Comparison of ENCODE assay signal across 23 cellular contexts in the genomic region with DNA sequence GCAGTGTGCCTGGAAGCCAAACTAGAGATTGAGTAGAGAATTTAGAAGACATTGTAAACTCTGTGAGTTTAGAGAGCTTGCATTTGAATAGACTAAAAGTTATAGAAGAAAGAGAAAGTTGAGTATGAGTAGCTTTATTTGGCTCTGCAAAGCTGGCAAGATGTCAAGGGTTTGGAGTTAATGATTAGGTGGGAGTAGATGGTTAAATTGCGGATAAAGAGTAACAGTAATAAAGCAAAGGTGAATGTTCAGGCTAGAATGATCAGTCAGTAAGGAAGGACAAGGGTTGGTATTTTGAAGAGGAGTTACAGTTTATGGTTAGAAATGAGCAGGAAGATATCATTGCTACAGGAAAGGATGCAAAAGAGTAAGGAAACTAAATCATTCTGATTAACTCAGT. TPM values are rescaled to one million over a fixed set of nuclear protein-coding genes. Genes with fewer than 3 reads are reported as not detected.
DNase-seq lines count a peak whose midpoint lies in the region; ATAC-seq, FAIRE-seq and TF ChIP-seq lines count a peak whose summit lies in the region.
"Had no signal": no experiment of that assay in that cellular context is flagged by ENCODE, and none has a peak within 500 bp of the region (broad histone marks: within the 10 kb centered on the region; RNA-seq: fewer than 3 reads in every experiment).

No MANE protein-coding gene starts in this region.

- no peak overlapping the region for H3K27ac Mint-ChIP-seq in activated CD4-positive, alpha-beta memory T cell treated with anti-CD3 and anti-CD28 coated beads for 36 hours
- no peak overlapping the region for H3K27ac Mint-ChIP-seq in CD14-positive monocyte
- H3K27ac Mint-ChIP-seq: stimulated activated effector memory CD8-positive, alpha-beta T cell treated with anti-CD3 and anti-CD28 coated beads, Interleukin-12 subunit alpha, Interleukin-12 subunit beta, amount 100 ng/mL, for 72 hours had no signal

- in situ Hi-C loops in K562 (cut with MboI) = no loop called here

- no peak overlapping the region for H3K4me3 ChIP-seq in K562
- no peak overlapping the region for H3K4me3 ChIP-seq in dorsolateral prefrontal cortex
- H3K4me3 ChIP-seq: BLaER1, lung, spleen had no signal

- H4K20me1 ChIP-seq in K562 (replicated peaks; ENCODE audit: control insufficient read depth, insufficient read depth, low read length) = no peaks in the 10 kb centered on the region; the same call in 1 of the 2 replicates

- POLR2A ChIA-PET in K562 (lab: Yijun Ruan, JAX) = interaction anchor here (1.0 kb wide), 1 partner anchor 770 kb away, joined by 4 read pairs; a partner anchor contains a TSS
- POLR2A ChIA-PET in activated CD4-positive, alpha-beta memory T cell treated with anti-CD3 and anti-CD28 coated beads for 36 hours (lab: Charles Lee) = no interaction called here

- no peak overlapping the region for H3K4me3 Mint-ChIP-seq in activated CD4-positive, alpha-beta memory T cell treated with anti-CD3 and anti-CD28 coated beads for 36 hours
- no peak overlapping the region for H3K4me3 Mint-ChIP-seq in CD14-positive monocyte
- H3K4me3 Mint-ChIP-seq: stimulated activated effector memory CD8-positive, alpha-beta T cell treated with anti-CD3 and anti-CD28 coated beads, Interleukin-12 subunit alpha, Interleukin-12 subunit beta, amount 100 ng/mL, for 72 hours had no signal

- peaks cover 4% of the 10 kb centered on the region for H3K36me3 Mint-ChIP-seq in activated CD4-positive, alpha-beta memory T cell treated with anti-CD3 and anti-CD28 coated beads for 36 hours
- peaks cover 2 to 7% of the 10 kb centered on the region in 2 donors for H3K36me3 Mint-ChIP-seq in CD14-positive monocyte

- CTCF ChIA-PET in K562 (lab: Yijun Ruan, JAX; ENCODE audit: low intra/inter-chr PET ratio) = no interaction called here
- CTCF ChIA-PET in activated CD4-positive, alpha-beta memory T cell treated with anti-CD3 and anti-CD28 coated beads for 36 hours (lab: Charles Lee) = interaction anchor here (1.1 to 1.7 kb wide), 4 partner anchors 11 to 96 kb away, joined by 3 to 4 read pairs (median 4); no protein-coding TSS in a partner anchor

- H3K9ac ChIP-seq in K562 (ENCODE audit: insufficient read depth in 1 of 2, low read depth in 2 of 2, low read length in 2 of 2) = no peak overlapping the region
- H3K9ac ChIP-seq: BLaER1 had no signal

- peaks cover 63% of the 10 kb centered on the region for H3K4me1 Mint-ChIP-seq in activated CD4-positive, alpha-beta memory T cell treated with anti-CD3 and anti-CD28 coated beads for 36 hours (ENCODE audit: low read depth)
- peaks cover 45% of the 10 kb centered on the region for H3K4me1 Mint-ChIP-seq in CD14-positive monocyte

- H3K27me3 ChIP-seq in K562 (ENCODE audit: control insufficient read depth in 2 of 2, insufficient read depth in 2 of 2, low read length in 2 of 2) (no peaks in the 10 kb centered on the region), dorsolateral prefrontal cortex (no peaks in the 10 kb centered on the region)
- H3K27me3 ChIP-seq: BLaER1, spleen had no signal

- ATAC-seq in K562 (no peak), left colon (peak; percentile 73), HG02981 (IDR thresholded peaks at IDR 0.05; ENCODE audit: unreplicated experiment) (no peak)
- ATAC-seq: stimulated activated effector memory CD8-positive, alpha-beta T cell treated with anti-CD3 and anti-CD28 coated beads, Interleukin-12 subunit alpha, Interleukin-12 subunit beta, amount 100 ng/mL, for 72 hours had no signal

- peak; percentile 38 for FAIRE-seq in D721Med (lab: Jason Lieb, UNC)
- FAIRE-seq in K562 (lab: Jason Lieb, UNC) = peak; percentile 11
- FAIRE-seq: TTC549 had no signal

- no peaks in the 10 kb centered on the region for H3K9me3 ChIP-seq in K562 (replicated peaks; ENCODE audit: control insufficient read depth, insufficient read depth, low read depth, low read length)
- H3K9me3 ChIP-seq: spleen had no signal

- H3K27me3 Mint-ChIP-seq in activated CD4-positive, alpha-beta memory T cell treated with anti-CD3 and anti-CD28 coated beads for 36 hours = no peaks in the 10 kb centered on the region
- H3K27me3 Mint-ChIP-seq in CD14-positive monocyte (ENCODE audit: low read depth in 3 of 3) = no peaks in the 10 kb centered on the region

- H3K27ac ChIP-seq in K562 (ENCODE audit: extremely low read depth, low read depth, low read length) = 0 out of 3 replicates have a peak overlapping the region, but pooled peaks have one; percentile 17
- H3K27ac ChIP-seq in dorsolateral prefrontal cortex = no peak overlapping the region
- H3K27ac ChIP-seq: BLaER1, spleen had no signal

- H3K4me2 ChIP-seq in K562 (ENCODE audit: insufficient read depth, low read length) = no peak overlapping the region; the same call in 1 of the 2 replicates
- H3K4me2 ChIP-seq: BLaER1 had no signal

- no peak for TF ChIP-seq CTCF in D721Med (IDR thresholded peaks at IDR 0.05; ENCODE audit: insufficient read depth, missing control alignments)
- TF ChIP-seq CTCF in K562 (IDR thresholded peaks at IDR 0.05 in 2 of 3, conservative IDR thresholded peaks at IDR 0.05 in 1 of 3; ENCODE audit: insufficient read depth in 2 of 3, low read depth in 1 of 3, low read length in 3 of 3) = no peak
- TF ChIP-seq CTCF in dorsolateral prefrontal cortex (IDR thresholded peaks at IDR 0.05 in 54 of 56, conservative IDR thresholded peaks at IDR 0.05 in 2 of 56; ENCODE audit: low read depth in 1 of 56, partially characterized antibody in 56 of 56) = no peak
- TF ChIP-seq CTCF in CD14-positive monocyte (IDR thresholded peaks at IDR 0.05) = no peak

- WGBS in K562 (ENCODE audit: insufficient coverage, low coverage, missing lambda C conversion rate) = 0% methylated on average over 1 of the region's 1 CpG

- no peaks in the 10 kb centered on the region for H3K9me3 Mint-ChIP-seq in activated CD4-positive, alpha-beta memory T cell treated with anti-CD3 and anti-CD28 coated beads for 36 hours
- peaks cover 0 to 5% (median 0%) of the 10 kb centered on the region in 7 donors for H3K9me3 Mint-ChIP-seq in CD14-positive monocyte
- H3K9me3 Mint-ChIP-seq: stimulated activated effector memory CD8-positive, alpha-beta T cell treated with anti-CD3 and anti-CD28 coated beads, Interleukin-12 subunit alpha, Interleukin-12 subunit beta, amount 100 ng/mL, for 72 hours had no signal

- no peak for TF ChIP-seq POLR2A in K562 (conservative IDR thresholded peaks at IDR 0.05)

- DNase-seq in D721Med (ENCODE audit: insufficient read length, low spot score) (no peak), K562 (ENCODE audit: extremely low read depth in 1 of 4, low spot score in 3 of 4) (no peak), left colon (peak; percentile 22 to 37), renal cortical epithelial cell (ENCODE audit: low read depth) (peak; percentile 85), dorsolateral prefrontal cortex (no peak), CD14-positive monocyte (ENCODE audit: low spot score) (no peak)
- no peak for DNase-seq in activated CD4-positive, alpha-beta memory T cell treated with anti-CD3 and anti-CD28 coated beads for 36 hours
- DNase-seq: activated CD4-positive, alpha-beta T cell treated with anti-CD3 and anti-CD28 coated beads for 1 hour; activated T-cell treated with anti-CD3 and anti-CD28 coated beads, Interleukin-2, amount 50 U/mL, for 1 hour; cerebellar nuclear complex; effector CD8-positive, alpha-beta T cell; foreskin fibroblast; Karpas-422; NCI-H187; NCI-H524 treated with DMSO at 0.1 percent for 48 hours; spleen; stimulated activated CD4-positive, alpha-beta T cell treated with anti-CD3 and anti-CD28 coated beads, Interleukin-2, amount 100 ng/mL, for 48 hours; T-helper 1 cell had no signal

- TF ChIP-seq EP300 in K562 (IDR thresholded peaks at IDR 0.05; ENCODE audit: low read length) = no peak

- no peak for TF ChIP-seq RAD21 in K562 (CRISPR knock-in tag; conservative IDR thresholded peaks at IDR 0.05 in 1 of 2, IDR thresholded peaks at IDR 0.05 in 1 of 2)

- no peak overlapping the region for H2AFZ ChIP-seq in K562 (ENCODE audit: low read depth, low read length)

- intact Hi-C loops in K562 (cut with micrococcal nuclease) (loop anchor here (10.0 kb wide), 1 partner anchor 231 kb away; a partner anchor contains a TSS), left colon (cut with DNase I, micrococcal nuclease) (no loop called here), dorsolateral prefrontal cortex (cut with DNase I) (no loop called here), CD14-positive monocyte (cut with micrococcal nuclease) (no loop called here)
- intact Hi-C loops in activated CD4-positive, alpha-beta memory T cell treated with anti-CD3 and anti-CD28 coated beads for 36 hours (cut with micrococcal nuclease) = no loop called here

- peaks cover 4 to 14% of the 10 kb centered on the region in 2 experiments; a peak in 2 of 5 replicates for H3K4me1 ChIP-seq in K562 (replicated peaks in 1 of 2; ENCODE audit: control insufficient read depth in 2 of 2, insufficient read depth in 2 of 2, low read length in 2 of 2)

- peaks cover 94% of the 10 kb centered on the region for H3K79me2 ChIP-seq in K562 (ENCODE audit: control insufficient read depth, insufficient read depth, low read length)

- H3K9me1 ChIP-seq in K562 (ENCODE audit: control insufficient read depth, insufficient read depth, low read length) = peaks cover 2% of the 10 kb centered on the region

- BruUV-seq in K562 (replicated peaks; lab: Mats Ljungman, UMichigan) = no TSS peak

- peaks cover 4% of the 10 kb centered on the region; the same call in 1 of the 3 replicates for H3K36me3 ChIP-seq in K562 (ENCODE audit: control insufficient read depth, insufficient read depth, low read length)
- H3K36me3 ChIP-seq: spleen had no signal

RNA-seq across cellular contexts. Expression of a gene that starts 5.2 kb away (rescaled TPM):
- total RNA-seq in K562 (2011; cell fraction: chromatin; rRNA removed; ENCODE audit: low replicate concordance) = 20.9 and 54.9 TPM in 2 replicates
- total RNA-seq in K562 (2011; cell fraction: nucleolus; rRNA removed) = 2.7 and 4.5 TPM in 2 replicates
- 12.0 and 24.3 TPM in 2 replicates for total RNA-seq in K562 (2011; cell fraction: nucleoplasm; rRNA removed)
- total RNA-seq in K562 (2014; rRNA removed) (5.5 and 6.0 TPM in 2 replicates), K562 (2014; rRNA removed; fragmentation: Illumina TruSeq; extraction: Trizol) (16.0 and 22.0 TPM in 2 replicates), K562 (2015; rRNA removed; fragmentation: Illumina TruSeq; extraction: Trizol) (13.7 TPM in 2 replicates), K562 (2021) (19.3 and 23.9 TPM in 2 replicates), left colon (100 to 1,000 TPM; 115 to 134 TPM), renal cortical epithelial cell (22.4 and 94.5 TPM in 2 replicates), dorsolateral prefrontal cortex (100 to 1,000 TPM in 91 of 120 experiments, 10 to 100 TPM in 29; 67.6 to 145 (median 112) TPM)
- polyA plus RNA-seq in K562 (2011; rRNA removed) (13.5 and 21.4 TPM in 2 replicates), K562 (2014; fragmentation: Illumina TruSeq; extraction: Trizol) (15.2 and 19.4 TPM in 2 replicates), K562 (2014; fragmentation: Nextera tagmentation; extraction: Ambion mirVana) (10 to 100 TPM; 10.1 to 13.6 TPM), K562 (2014; rRNA removed) (8.8 and 16.9 TPM in 2 replicates), CD14-positive monocyte (10 to 100 TPM; 18.4 to 21.5 TPM)
- polyA plus RNA-seq in K562 (2011; cell fraction: cytosol; rRNA removed) = 2.8 and 9.5 TPM in 2 replicates
- polyA plus RNA-seq in K562 (2011; cell fraction: nucleus; rRNA removed) = 16.6 and 22.1 TPM in 2 replicates
- polyA plus RNA-seq in K562 (2012) = 12.5 and 16.4 TPM in 2 replicates
- polyA minus RNA-seq in K562 (2011; rRNA and poly(A)+ RNA removed) = 97.2 and 107 TPM in 2 replicates
- polyA minus RNA-seq in K562 (2011; cell fraction: cytosol; rRNA and poly(A)+ RNA removed) = 14.7 and 24.0 TPM in 2 replicates
- 12.5 and 24.0 TPM in 2 replicates for polyA minus RNA-seq in K562 (2011; cell fraction: nucleus; rRNA and poly(A)+ RNA removed)
- total RNA-seq in activated CD4-positive, alpha-beta memory T cell treated with anti-CD3 and anti-CD28 coated beads for 36 hours = 10 to 100 TPM; 44.0 to 47.3 TPM

Comparison
In these comparisons a context has a peak if more than half of its experiments do, and no peak if none do; other contexts are left out.
1. DNase-seq: peak in left colon (2 of 2) and renal cortical epithelial cell (single experiment); none in D721Med (single experiment), K562 (0 of 4), activated CD4-positive, alpha-beta memory T cell treated with anti-CD3 and anti-CD28 coated beads for 36 hours (single experiment), dorsolateral prefrontal cortex (0 of 10) and CD14-positive monocyte (single experiment).